ENCODE assay signal across 2 cellular contexts in the genomic region with DNA sequence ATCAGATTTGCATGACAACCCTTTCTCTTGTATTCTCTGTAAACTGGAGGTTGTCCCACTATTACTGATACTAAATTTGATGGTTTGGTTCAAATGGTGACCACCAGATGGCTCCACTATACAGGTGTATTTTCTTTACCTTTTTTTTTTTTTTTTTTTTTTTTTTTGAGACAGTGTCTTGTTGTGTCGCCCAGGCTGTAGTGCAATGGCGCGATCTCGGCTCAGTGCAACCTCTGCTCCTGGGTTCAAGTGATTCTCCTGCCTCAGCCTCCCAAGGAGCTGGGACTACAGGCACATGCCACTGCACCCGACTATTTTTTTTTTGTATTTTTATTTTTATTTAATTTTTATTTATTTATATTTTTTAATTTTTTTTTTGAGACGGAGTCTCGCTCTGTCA.
TF ChIP-seq lines count a peak whose summit lies in the region.

No MANE protein-coding gene starts in this region.

TF ChIP-seq in A549, 52 proteins besides CTCF, POLR2A, EP300 and RAD21:
- TF ChIP-seq ATOH8 (CRISPR knock-in tag; IDR thresholded peaks at IDR 0.05; ENCODE audit: low read depth) (no peak), PHF8 (IDR thresholded peaks at IDR 0.05; ENCODE audit: borderline replicate concordance, low read depth) (no peak), FOSL2 (IDR thresholded peaks at IDR 0.05) (no peak), FOSL2 (CRISPR knock-in tag; IDR thresholded peaks at IDR 0.05) (no peak), SREBF2 (IDR thresholded peaks at IDR 0.05) (no peak), MAZ (IDR thresholded peaks at IDR 0.05; ENCODE audit: borderline replicate concordance, low read depth, low read length) (no peak), ESRRA (IDR thresholded peaks at IDR 0.05; ENCODE audit: borderline replicate concordance, low read length) (no peak), POLR2AphosphoS2 (conservative IDR thresholded peaks at IDR 0.05; ENCODE audit: low read length) (no peak), RFX5 (IDR thresholded peaks at IDR 0.05) (no peak), HDAC2 (IDR thresholded peaks at IDR 0.05) (no peak), GATA3 (IDR thresholded peaks at IDR 0.05; ENCODE audit: borderline replicate concordance) (no peak), ZC3H11A (IDR thresholded peaks at IDR 0.05) (no peak), CHD4 (IDR thresholded peaks at IDR 0.05; ENCODE audit: borderline replicate concordance) (no peak), FOSB (CRISPR knock-in tag; IDR thresholded peaks at IDR 0.05) (no peak), TP53 (CRISPR knock-in tag; IDR thresholded peaks at IDR 0.05) (no peak), BHLHE40 (IDR thresholded peaks at IDR 0.05; ENCODE audit: low read depth, low read length) (no peak)

TF ChIP-seq in HepG2, 621 proteins besides CTCF, POLR2A, EP300 and RAD21:
- peak; percentile 24; the same call in 1 of the 2 replicates for TF ChIP-seq ZBTB33 (CRISPR knock-in tag; IDR thresholded peaks at IDR 0.05)
- TF ChIP-seq, protein P1, sequence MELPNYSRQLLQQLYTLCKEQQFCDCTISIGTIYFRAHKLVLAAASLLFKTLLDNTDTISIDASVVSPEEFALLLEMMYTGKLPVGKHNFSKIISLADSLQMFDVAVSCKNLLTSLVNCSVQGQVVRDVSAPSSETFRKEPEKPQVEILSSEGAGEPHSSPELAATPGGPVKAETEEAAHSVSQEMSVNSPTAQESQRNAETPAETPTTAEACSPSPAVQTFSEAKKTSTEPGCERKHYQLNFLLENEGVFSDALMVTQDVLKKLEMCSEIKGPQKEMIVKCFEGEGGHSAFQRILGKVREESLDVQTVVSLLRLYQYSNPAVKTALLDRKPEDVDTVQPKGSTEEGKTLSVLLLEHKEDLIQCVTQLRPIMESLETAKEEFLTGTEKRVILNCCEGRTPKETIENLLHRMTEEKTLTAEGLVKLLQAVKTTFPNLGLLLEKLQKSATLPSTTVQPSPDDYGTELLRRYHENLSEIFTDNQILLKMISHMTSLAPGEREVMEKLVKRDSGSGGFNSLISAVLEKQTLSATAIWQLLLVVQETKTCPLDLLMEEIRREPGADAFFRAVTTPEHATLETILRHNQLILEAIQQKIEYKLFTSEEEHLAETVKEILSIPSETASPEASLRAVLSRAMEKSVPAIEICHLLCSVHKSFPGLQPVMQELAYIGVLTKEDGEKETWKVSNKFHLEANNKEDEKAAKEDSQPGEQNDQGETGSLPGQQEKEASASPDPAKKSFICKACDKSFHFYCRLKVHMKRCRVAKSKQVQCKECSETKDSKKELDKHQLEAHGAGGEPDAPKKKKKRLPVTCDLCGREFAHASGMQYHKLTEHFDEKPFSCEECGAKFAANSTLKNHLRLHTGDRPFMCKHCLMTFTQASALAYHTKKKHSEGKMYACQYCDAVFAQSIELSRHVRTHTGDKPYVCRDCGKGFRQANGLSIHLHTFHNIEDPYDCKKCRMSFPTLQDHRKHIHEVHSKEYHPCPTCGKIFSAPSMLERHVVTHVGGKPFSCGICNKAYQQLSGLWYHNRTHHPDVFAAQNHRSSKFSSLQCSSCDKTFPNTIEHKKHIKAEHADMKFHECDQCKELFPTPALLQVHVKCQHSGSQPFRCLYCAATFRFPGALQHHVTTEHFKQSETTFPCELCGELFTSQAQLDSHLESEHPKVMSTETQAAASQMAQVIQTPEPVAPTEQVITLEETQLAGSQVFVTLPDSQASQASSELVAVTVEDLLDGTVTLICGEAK (IDR thresholded peaks at IDR 0.05): peak; percentile 45
- TF ChIP-seq, protein P1 (CRISPR knock-in tag; IDR thresholded peaks at IDR 0.05): no peak
- no peak for TF ChIP-seq GTF3A (CRISPR knock-in tag; conservative IDR thresholded peaks at IDR 0.05)
- TF ChIP-seq, protein P2, sequence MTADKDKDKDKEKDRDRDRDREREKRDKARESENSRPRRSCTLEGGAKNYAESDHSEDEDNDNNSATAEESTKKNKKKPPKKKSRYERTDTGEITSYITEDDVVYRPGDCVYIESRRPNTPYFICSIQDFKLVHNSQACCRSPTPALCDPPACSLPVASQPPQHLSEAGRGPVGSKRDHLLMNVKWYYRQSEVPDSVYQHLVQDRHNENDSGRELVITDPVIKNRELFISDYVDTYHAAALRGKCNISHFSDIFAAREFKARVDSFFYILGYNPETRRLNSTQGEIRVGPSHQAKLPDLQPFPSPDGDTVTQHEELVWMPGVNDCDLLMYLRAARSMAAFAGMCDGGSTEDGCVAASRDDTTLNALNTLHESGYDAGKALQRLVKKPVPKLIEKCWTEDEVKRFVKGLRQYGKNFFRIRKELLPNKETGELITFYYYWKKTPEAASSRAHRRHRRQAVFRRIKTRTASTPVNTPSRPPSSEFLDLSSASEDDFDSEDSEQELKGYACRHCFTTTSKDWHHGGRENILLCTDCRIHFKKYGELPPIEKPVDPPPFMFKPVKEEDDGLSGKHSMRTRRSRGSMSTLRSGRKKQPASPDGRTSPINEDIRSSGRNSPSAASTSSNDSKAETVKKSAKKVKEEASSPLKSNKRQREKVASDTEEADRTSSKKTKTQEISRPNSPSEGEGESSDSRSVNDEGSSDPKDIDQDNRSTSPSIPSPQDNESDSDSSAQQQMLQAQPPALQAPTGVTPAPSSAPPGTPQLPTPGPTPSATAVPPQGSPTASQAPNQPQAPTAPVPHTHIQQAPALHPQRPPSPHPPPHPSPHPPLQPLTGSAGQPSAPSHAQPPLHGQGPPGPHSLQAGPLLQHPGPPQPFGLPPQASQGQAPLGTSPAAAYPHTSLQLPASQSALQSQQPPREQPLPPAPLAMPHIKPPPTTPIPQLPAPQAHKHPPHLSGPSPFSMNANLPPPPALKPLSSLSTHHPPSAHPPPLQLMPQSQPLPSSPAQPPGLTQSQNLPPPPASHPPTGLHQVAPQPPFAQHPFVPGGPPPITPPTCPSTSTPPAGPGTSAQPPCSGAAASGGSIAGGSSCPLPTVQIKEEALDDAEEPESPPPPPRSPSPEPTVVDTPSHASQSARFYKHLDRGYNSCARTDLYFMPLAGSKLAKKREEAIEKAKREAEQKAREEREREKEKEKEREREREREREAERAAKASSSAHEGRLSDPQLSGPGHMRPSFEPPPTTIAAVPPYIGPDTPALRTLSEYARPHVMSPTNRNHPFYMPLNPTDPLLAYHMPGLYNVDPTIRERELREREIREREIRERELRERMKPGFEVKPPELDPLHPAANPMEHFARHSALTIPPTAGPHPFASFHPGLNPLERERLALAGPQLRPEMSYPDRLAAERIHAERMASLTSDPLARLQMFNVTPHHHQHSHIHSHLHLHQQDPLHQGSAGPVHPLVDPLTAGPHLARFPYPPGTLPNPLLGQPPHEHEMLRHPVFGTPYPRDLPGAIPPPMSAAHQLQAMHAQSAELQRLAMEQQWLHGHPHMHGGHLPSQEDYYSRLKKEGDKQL (CRISPR knock-in tag; IDR thresholded peaks at IDR 0.05; ENCODE audit: low read depth): no peak
- TF ChIP-seq MTF1 (CRISPR knock-in tag; IDR thresholded peaks at IDR 0.05): no peak
- peak; percentile 57 for TF ChIP-seq SMC3 (IDR thresholded peaks at IDR 0.05; ENCODE audit: low read length)
- TF ChIP-seq, protein P3, sequence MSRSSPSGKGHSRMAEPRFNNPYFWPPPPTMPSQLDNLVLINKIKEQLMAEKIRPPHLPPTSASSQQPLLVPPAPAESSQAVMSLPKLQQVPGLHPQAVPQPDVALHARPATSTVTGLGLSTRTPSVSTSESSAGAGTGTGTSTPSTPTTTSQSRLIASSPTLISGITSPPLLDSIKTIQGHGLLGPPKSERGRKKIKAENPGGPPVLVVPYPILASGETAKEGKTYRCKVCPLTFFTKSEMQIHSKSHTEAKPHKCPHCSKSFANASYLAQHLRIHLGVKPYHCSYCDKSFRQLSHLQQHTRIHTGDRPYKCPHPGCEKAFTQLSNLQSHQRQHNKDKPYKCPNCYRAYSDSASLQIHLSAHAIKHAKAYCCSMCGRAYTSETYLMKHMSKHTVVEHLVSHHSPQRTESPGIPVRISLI (CRISPR knock-in tag; IDR thresholded peaks at IDR 0.05; ENCODE audit: borderline replicate concordance): peak; percentile 96
- no peak for TF ChIP-seq HMGA1 (CRISPR knock-in tag; conservative IDR thresholded peaks at IDR 0.05)
- TF ChIP-seq MXD4 (CRISPR knock-in tag; IDR thresholded peaks at IDR 0.05): no peak
- peak; percentile 48 for TF ChIP-seq STAG1 (CRISPR knock-in tag; IDR thresholded peaks at IDR 0.05)
- no peak for TF ChIP-seq ZNF720 (CRISPR knock-in tag; IDR thresholded peaks at IDR 0.05)
- 0 out of 2 replicates have a peak, but pooled peaks have one; percentile 36 for TF ChIP-seq HOXA5 (CRISPR knock-in tag; IDR thresholded peaks at IDR 0.05)
- 0 out of 4 replicates have a peak, but pooled peaks of 1 of the 2 experiments have one; percentile 36 for TF ChIP-seq HMGXB4 (CRISPR knock-in tag; IDR thresholded peaks at IDR 0.05; ENCODE audit: borderline replicate concordance in 1 of 2, low read depth in 1 of 2)
- TF ChIP-seq, protein P4, sequence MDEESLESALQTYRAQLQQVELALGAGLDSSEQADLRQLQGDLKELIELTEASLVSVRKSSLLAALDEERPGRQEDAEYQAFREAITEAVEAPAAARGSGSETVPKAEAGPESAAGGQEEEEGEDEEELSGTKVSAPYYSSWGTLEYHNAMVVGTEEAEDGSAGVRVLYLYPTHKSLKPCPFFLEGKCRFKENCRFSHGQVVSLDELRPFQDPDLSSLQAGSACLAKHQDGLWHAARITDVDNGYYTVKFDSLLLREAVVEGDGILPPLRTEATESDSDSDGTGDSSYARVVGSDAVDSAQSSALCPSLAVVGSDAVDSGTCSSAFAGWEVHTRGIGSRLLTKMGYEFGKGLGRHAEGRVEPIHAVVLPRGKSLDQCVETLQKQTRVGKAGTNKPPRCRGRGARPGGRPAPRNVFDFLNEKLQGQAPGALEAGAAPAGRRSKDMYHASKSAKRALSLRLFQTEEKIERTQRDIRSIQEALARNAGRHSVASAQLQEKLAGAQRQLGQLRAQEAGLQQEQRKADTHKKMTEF (CRISPR knock-in tag; IDR thresholded peaks at IDR 0.05): 0 out of 2 replicates have a peak, but pooled peaks have one; percentile 19
- TF ChIP-seq PCBP2 (optimal IDR thresholded peaks at IDR 0.05; ENCODE audit: low read depth, low read length, poor library complexity, severe bottlenecking): no peak
- TF ChIP-seq GRHL1 (CRISPR knock-in tag; conservative IDR thresholded peaks at IDR 0.05): no peak
- TF ChIP-seq SRSF1 (optimal IDR thresholded peaks at IDR 0.05; ENCODE audit: low read depth, low read length): no peak
- TF ChIP-seq MIER3 (CRISPR knock-in tag; IDR thresholded peaks at IDR 0.05; ENCODE audit: borderline replicate concordance): no peak
